ENCODE assay signal across 8 cellular contexts in the genomic region with DNA sequence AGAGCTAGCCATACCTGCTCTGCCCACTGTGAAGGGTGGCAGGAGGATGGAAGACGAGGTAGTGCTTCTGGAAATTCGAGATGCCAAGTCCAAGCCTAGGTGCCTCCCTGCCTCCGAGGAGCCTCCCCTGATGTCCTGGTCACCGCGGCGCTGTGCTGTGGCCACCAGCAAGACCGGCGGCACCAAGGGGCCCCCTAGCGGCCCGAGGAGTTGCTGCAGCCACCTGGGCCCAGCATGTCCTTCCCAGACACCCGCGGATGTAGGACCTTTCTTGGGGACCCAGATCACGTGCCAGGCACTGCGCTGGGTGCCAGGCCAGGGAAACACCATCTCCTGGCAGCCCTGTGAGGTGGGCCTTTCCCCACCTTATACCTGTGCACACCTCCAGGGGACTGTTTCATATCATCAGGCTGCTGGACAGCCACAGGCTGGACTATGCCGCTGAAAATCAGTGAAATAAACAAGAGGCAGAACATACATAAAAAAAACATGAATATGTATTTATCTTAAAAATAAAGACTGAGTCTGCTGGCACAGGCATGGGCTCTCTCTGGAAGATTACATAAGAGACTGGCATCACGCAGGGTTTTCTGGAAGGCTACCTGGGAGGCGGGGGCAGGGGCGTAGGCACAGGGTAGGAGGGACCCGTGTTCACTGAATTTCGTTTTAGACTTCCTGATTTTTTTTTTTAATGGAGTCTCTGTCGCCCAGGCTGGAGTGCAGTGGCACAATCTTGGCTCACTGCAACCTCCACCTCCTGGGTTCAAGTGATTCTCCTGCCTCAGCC. TPM values are rescaled to one million over a fixed set of nuclear protein-coding genes. Genes with fewer than 3 reads are reported as not detected.
DNase-seq lines count a peak whose midpoint lies in the region; ATAC-seq and TF ChIP-seq lines count a peak whose summit lies in the region.

No MANE protein-coding gene starts in this region.

- H3K4me1 Mint-ChIP-seq in endothelial cell (ENCODE audit: unreplicated experiment) = peaks cover 10% of the 10 kb centered on the region

- H3K27me3 Mint-ChIP-seq in endothelial cell (ENCODE audit: unreplicated experiment) = peaks cover 5% of the 10 kb centered on the region

- H3K27ac Mint-ChIP-seq in endothelial cell (ENCODE audit: unreplicated experiment) = no peak overlapping the region

- peak; percentile 98 for TF ChIP-seq CTCF in endothelial cell (IDR thresholded peaks at IDR 0.05; ENCODE audit: unreplicated experiment)

- no peak overlapping the region for H3K4me3 Mint-ChIP-seq in endothelial cell (ENCODE audit: unreplicated experiment)

- no peaks in the 10 kb centered on the region for H3K36me3 Mint-ChIP-seq in endothelial cell (ENCODE audit: low read depth, unreplicated experiment)

- H3K9me3 Mint-ChIP-seq in endothelial cell (ENCODE audit: unreplicated experiment) = no peaks in the 10 kb centered on the region

- peak; percentile 37 for DNase-seq in NK-92 treated with Interleukin-12 subunit alpha and Interleukin-12 subunit beta, amount 100 ng/mL, for 24 hours (lab: John Stamatoyannopoulos, UW)
- DNase-seq in NK-92 (lab: John Stamatoyannopoulos, UW; ENCODE audit: unreplicated experiment) = no peak
- peak; percentile 46 to 58 for DNase-seq in NOMO-1 (lab: John Stamatoyannopoulos, UW; ENCODE audit: unreplicated experiment in 2 of 2)
- DNase-seq in activated CD8-positive, alpha-beta memory T cell treated with anti-CD3 and anti-CD28 coated beads for 4 hours (ENCODE audit: low read depth in 2 of 2) = peak; percentile 19 to 22
- peak; percentile 82 for DNase-seq in endothelial cell (ENCODE audit: low spot score)
- peak; percentile 75 for DNase-seq in midbrain (lab: John Stamatoyannopoulos, UW)
- peak; percentile 17 to 25 for DNase-seq in stimulated activated CD8-positive, alpha-beta memory T cell treated with anti-CD3 and anti-CD28 coated beads, Interleukin-4, amount 100 ng/mL, for 4 hours (ENCODE audit: low read depth in 2 of 2, low spot score in 1 of 2)

- ATAC-seq in HG03442 (IDR thresholded peaks at IDR 0.05; ENCODE audit: unreplicated experiment) = peak; percentile 61

RNA-seq across cellular contexts. Expression of a gene that starts 15.9 kb away (rescaled TPM):
- total RNA-seq in endothelial cell (ENCODE audit: unreplicated experiment) = 15.1 TPM

RNA-seq across cellular contexts. Expression of a gene that starts 25.0 kb away (rescaled TPM):
- total RNA-seq in endothelial cell (ENCODE audit: unreplicated experiment) = 42.1 TPM

RNA-seq across cellular contexts. Expression of a gene that starts 55.1 kb away (rescaled TPM):
- 5.2 TPM for total RNA-seq in endothelial cell (ENCODE audit: unreplicated experiment)
